ENCODE assay signal across 8 cellular contexts in genomic region chr17:43766413-43767052, GRCh38. TPM values are rescaled to one million over a fixed set of nuclear protein-coding genes. Genes with fewer than 3 reads are reported as not detected.
DNase-seq lines count a peak whose midpoint lies in the region; ATAC-seq and TF ChIP-seq lines count a peak whose summit lies in the region.

No MANE protein-coding gene starts in this region.

- H3K36me3 Mint-ChIP-seq in T-helper 2 cell treated with Interferon-gamma antibody and Interleukin-4, amounts not matched to agents 5 μg/mL and 100 μg/mL, for 36 hours (ENCODE audit: low read depth) = no peaks in the 10 kb centered on the region
- H3K36me3 Mint-ChIP-seq in activated T-cell treated with anti-CD3 and anti-CD28 coated beads, Interleukin-2, amount 50 U/mL, for 24 hours (ENCODE audit: low read depth) = peaks cover 30% of the 10 kb centered on the region
- H3K36me3 Mint-ChIP-seq in progenitor cell of endocrine pancreas (ENCODE audit: insufficient read depth) = peaks cover 14% of the 10 kb centered on the region

- no peak overlapping the region for H3K4me3 Mint-ChIP-seq in T-helper 2 cell treated with Interferon-gamma antibody and Interleukin-4, amounts not matched to agents 5 μg/mL and 100 μg/mL, for 36 hours
- no peak overlapping the region for H3K4me3 Mint-ChIP-seq in activated T-cell treated with anti-CD3 and anti-CD28 coated beads, Interleukin-2, amount 50 U/mL, for 24 hours
- H3K4me3 Mint-ChIP-seq in progenitor cell of endocrine pancreas (ENCODE audit: low read depth) = no peak overlapping the region

- peak; percentile 77 for TF ChIP-seq CTCF in progenitor cell of endocrine pancreas (IDR thresholded peaks at IDR 0.05; ENCODE audit: unreplicated experiment)

- H3K27ac Mint-ChIP-seq in T-helper 2 cell treated with Interferon-gamma antibody and Interleukin-4, amounts not matched to agents 5 μg/mL and 100 μg/mL, for 36 hours = no peak overlapping the region
- H3K27ac Mint-ChIP-seq in activated T-cell treated with anti-CD3 and anti-CD28 coated beads, Interleukin-2, amount 50 U/mL, for 24 hours = no peak overlapping the region
- H3K27ac Mint-ChIP-seq in progenitor cell of endocrine pancreas = no peak overlapping the region

- H3K27me3 Mint-ChIP-seq in T-helper 2 cell treated with Interferon-gamma antibody and Interleukin-4, amounts not matched to agents 5 μg/mL and 100 μg/mL, for 36 hours (ENCODE audit: low read depth) = no peaks in the 10 kb centered on the region
- no peaks in the 10 kb centered on the region for H3K27me3 Mint-ChIP-seq in activated T-cell treated with anti-CD3 and anti-CD28 coated beads, Interleukin-2, amount 50 U/mL, for 24 hours
- H3K27me3 Mint-ChIP-seq in progenitor cell of endocrine pancreas = no peaks in the 10 kb centered on the region

- no peaks in the 10 kb centered on the region for H3K4me1 Mint-ChIP-seq in T-helper 2 cell treated with Interferon-gamma antibody and Interleukin-4, amounts not matched to agents 5 μg/mL and 100 μg/mL, for 36 hours (ENCODE audit: low read depth)
- H3K4me1 Mint-ChIP-seq in activated T-cell treated with anti-CD3 and anti-CD28 coated beads, Interleukin-2, amount 50 U/mL, for 24 hours (ENCODE audit: low read depth) = no peaks in the 10 kb centered on the region
- H3K4me1 Mint-ChIP-seq in progenitor cell of endocrine pancreas (ENCODE audit: low read depth) = peaks cover 2% of the 10 kb centered on the region

- peak in 4 of 5 experiments; percentile 24 to 38 (median 29) for DNase-seq in T-helper 2 cell
- no peak for DNase-seq in T-helper 2 cell treated with Interferon-gamma antibody and Interleukin-4, amounts not matched to agents 5 μg/mL and 100 μg/mL, for 36 hours (ENCODE audit: low spot score)
- DNase-seq in NCI-H2196 treated with DMSO at 0.1 percent for 48 hours (lab: John Stamatoyannopoulos, UW; ENCODE audit: unreplicated experiment) = peak; percentile 12
- peak; percentile 64 for DNase-seq in activated T-cell treated with anti-CD3 and anti-CD28 coated beads, Interleukin-2, amount 50 U/mL, for 24 hours
- peak; percentile 50 for DNase-seq in glomerular visceral epithelial cell (ENCODE audit: extremely low spot score)
- DNase-seq in progenitor cell of endocrine pancreas (ENCODE audit: low spot score, unreplicated experiment) = no peak

- no peaks in the 10 kb centered on the region for H3K9me3 Mint-ChIP-seq in T-helper 2 cell treated with Interferon-gamma antibody and Interleukin-4, amounts not matched to agents 5 μg/mL and 100 μg/mL, for 36 hours
- no peaks in the 10 kb centered on the region for H3K9me3 Mint-ChIP-seq in activated T-cell treated with anti-CD3 and anti-CD28 coated beads, Interleukin-2, amount 50 U/mL, for 24 hours
- H3K9me3 Mint-ChIP-seq in progenitor cell of endocrine pancreas (ENCODE audit: low read depth) = no peaks in the 10 kb centered on the region

- no peak for ATAC-seq in HG02981 (IDR thresholded peaks at IDR 0.05; ENCODE audit: unreplicated experiment)
- ATAC-seq in HG02610 (IDR thresholded peaks at IDR 0.05; ENCODE audit: unreplicated experiment) = no peak

RNA-seq across cellular contexts. Expression of gene SOST, which starts 7.9 kb away (rescaled TPM):
- 0.42 and 0.43 TPM in 2 replicates for total RNA-seq in progenitor cell of endocrine pancreas

RNA-seq across cellular contexts. Expression of gene DUSP3, which starts 12.2 kb away (rescaled TPM):
- total RNA-seq in progenitor cell of endocrine pancreas = 58.0 and 58.3 TPM in 2 replicates

RNA-seq across cellular contexts. Expression of gene CFAP97D1, which starts 13.7 kb away (rescaled TPM):
- total RNA-seq in progenitor cell of endocrine pancreas = 0.07 TPM in 1 of 2 replicates, not detected in the other

Comparison
In these comparisons a context has a peak if more than half of its experiments do, and no peak if none do; other contexts are left out.
1. DNase-seq: peak in T-helper 2 cell (4 of 5), NCI-H2196 treated with DMSO at 0.1 percent for 48 hours (single experiment), activated T-cell treated with anti-CD3 and anti-CD28 coated beads, Interleukin-2, amount 50 U/mL, for 24 hours (single experiment) and glomerular visceral epithelial cell (single experiment); none in T-helper 2 cell treated with Interferon-gamma antibody and Interleukin-4, amounts not matched to agents 5 μg/mL and 100 μg/mL, for 36 hours (single experiment) and progenitor cell of endocrine pancreas (single experiment).